Comparison of ENCODE assay signal across 12 cellular contexts in the genomic region with DNA sequence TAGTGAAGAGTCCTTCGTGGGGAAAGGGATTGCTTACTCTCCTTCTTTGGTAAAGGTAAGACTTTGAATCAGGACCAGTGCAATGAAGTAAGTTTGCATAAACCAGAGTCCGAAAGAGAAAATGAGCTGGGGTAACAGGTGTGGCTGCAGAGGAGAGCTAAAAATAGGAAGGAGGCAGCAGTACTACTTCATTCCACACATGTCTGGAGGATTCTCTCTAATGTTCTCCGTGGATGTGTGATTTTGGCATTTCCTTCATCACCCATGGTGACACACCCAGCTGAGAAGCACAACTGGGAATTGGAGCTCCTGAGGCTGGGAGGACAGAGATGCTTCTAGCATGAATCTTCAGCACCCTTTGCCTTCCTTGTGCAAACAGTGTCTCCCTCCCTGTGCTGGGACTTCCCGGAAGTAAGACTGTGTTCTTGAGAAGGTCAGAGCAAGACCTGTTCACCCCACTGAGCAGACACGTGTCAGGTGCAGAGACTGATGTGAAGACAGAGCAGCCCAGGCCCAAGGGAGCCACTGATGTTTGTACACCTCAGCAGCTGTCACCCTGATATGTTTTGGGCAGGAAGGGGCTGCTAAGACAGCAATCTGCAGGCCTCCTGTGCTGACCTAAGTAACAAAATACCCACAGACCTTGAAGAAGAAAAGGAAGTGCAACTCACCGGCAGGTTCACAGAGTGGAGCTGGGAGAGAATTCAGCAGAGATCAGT. TPM values are rescaled to one million over a fixed set of nuclear protein-coding genes. Genes with fewer than 3 reads are reported as not detected.
DNase-seq lines count a peak whose midpoint lies in the region; ATAC-seq and TF ChIP-seq lines count a peak whose summit lies in the region.
"Had no signal": no experiment of that assay in that cellular context is flagged by ENCODE, and none has a peak within 500 bp of the region (broad histone marks: within the 10 kb centered on the region; RNA-seq: fewer than 3 reads in every experiment).

No MANE protein-coding gene starts in this region.

- peak; percentile 4 for DNase-seq in NK-92 treated with Interleukin-12 subunit alpha and Interleukin-12 subunit beta, amount 100 ng/mL, for 24 hours (lab: John Stamatoyannopoulos, UW)
- DNase-seq in NK-92 (lab: John Stamatoyannopoulos, UW; ENCODE audit: unreplicated experiment) (no peak), spleen (peak; percentile 89), Ammon's horn (ENCODE audit: low spot score) (no peak), pons (ENCODE audit: low spot score) (no peak), caudate nucleus (lab: John Stamatoyannopoulos, UW) (no peak)
- DNase-seq: immature natural killer cell, T-helper 1 cell had no signal

- ATAC-seq in HG02610 (IDR thresholded peaks at IDR 0.05; ENCODE audit: unreplicated experiment), result peak; percentile 89
- peak; percentile 86 for ATAC-seq in HG03521 (IDR thresholded peaks at IDR 0.05; ENCODE audit: unreplicated experiment)

- H3K36me3 ChIP-seq in spleen, result peaks cover 0 to 36% (median 1%) of the 10 kb centered on the region in 6 donors

- no peak for TF ChIP-seq POLR2A in spleen (IDR thresholded peaks at IDR 0.05)

- TF ChIP-seq CTCF in spleen (IDR thresholded peaks at IDR 0.05 in 8 of 11, conservative IDR thresholded peaks at IDR 0.05 in 3 of 11), result peak in 1 of 11 experiments; percentile 13

- H3K27ac ChIP-seq in spleen (peak overlapping the region in 7 of 8 donors; percentile 22 to 83 (median 65)), caudate nucleus (ENCODE audit: low read depth, low read length) (no peak overlapping the region)
- H3K27ac ChIP-seq: 22Rv1 had no signal

- peaks cover 4 to 89% (median 37%) of the 10 kb centered on the region in 6 donors for H3K4me1 ChIP-seq in spleen

- intact Hi-C loops in spleen (cut with DNase I; ENCODE audit: low total_unique reads), result no loop called here

- WGBS in spleen, 5 donors, result 38 to 60% (median 47%) methylated on average over 6 of the region's 6 CpGs

- H3K4me3 ChIP-seq in spleen, result peak overlapping the region in 1 of 8 donors; percentile 50

- no peaks in the 10 kb centered on the region for H3K27me3 ChIP-seq in spleen (replicated peaks in 1 of 7)

- peaks cover 0 to under 1% (median 0%) of the 10 kb centered on the region in 8 donors for H3K9me3 ChIP-seq in spleen

RNA-seq across cellular contexts. Expression of gene FCRL1, which starts 13.3 kb away (rescaled TPM):
- total RNA-seq in spleen, result 100 to 1,000 TPM in 4 of 7 donors, 10 to 100 TPM in 3; 57.3 to 158 (median 110) TPM
- 10 to 100 TPM; 54.5 to 77.8 (median 72.0) TPM for polyA plus RNA-seq in spleen
- total RNA-seq: activated T-helper 2 cell treated with anti-CD3 and anti-CD28 coated beads, Interferon-gamma antibody, Interleukin-2, Interleukin-4, amounts not matched to agents 10 μg/mL and 5 μg/mL and 100 μg/mL, durations not matched to agents 14 hours and 24 hours and 36 hours had no signal

RNA-seq across cellular contexts. Expression of gene FCRL2, which starts 29.7 kb away (rescaled TPM):
- 10 to 100 TPM; 32.9 to 71.1 (median 43.6) TPM for total RNA-seq in spleen
- polyA plus RNA-seq in spleen, result 100 to 1,000 TPM in 1 of 3 donors, 10 to 100 TPM in 2; 93.1 to 236 (median 96.6) TPM
- total RNA-seq: activated T-helper 2 cell treated with anti-CD3 and anti-CD28 coated beads, Interferon-gamma antibody, Interleukin-2, Interleukin-4, amounts not matched to agents 10 μg/mL and 5 μg/mL and 100 μg/mL, durations not matched to agents 14 hours and 24 hours and 36 hours had no signal
- polyA plus RNA-seq: immature natural killer cell had no signal

RNA-seq across cellular contexts. Expression of gene CD5L, which starts 35.0 kb away (rescaled TPM):
- 100 to 1,000 TPM; 348 to 892 (median 512) TPM for total RNA-seq in spleen
- 10 to 100 TPM; 16.8 to 60.8 (median 42.6) TPM for polyA plus RNA-seq in spleen
- total RNA-seq: activated T-helper 2 cell treated with anti-CD3 and anti-CD28 coated beads, Interferon-gamma antibody, Interleukin-2, Interleukin-4, amounts not matched to agents 10 μg/mL and 5 μg/mL and 100 μg/mL, durations not matched to agents 14 hours and 24 hours and 36 hours had no signal
- polyA plus RNA-seq: immature natural killer cell had no signal

Comparison
In these comparisons a context has a peak if more than half of its experiments do, and no peak if none do; other contexts are left out.
1. DNase-seq: peak in NK-92 treated with Interleukin-12 subunit alpha and Interleukin-12 subunit beta, amount 100 ng/mL, for 24 hours (single experiment) and spleen (single experiment); none in NK-92 (single experiment), Ammon's horn (single experiment), pons (single experiment) and caudate nucleus (0 of 61).